In the genomic region with DNA sequence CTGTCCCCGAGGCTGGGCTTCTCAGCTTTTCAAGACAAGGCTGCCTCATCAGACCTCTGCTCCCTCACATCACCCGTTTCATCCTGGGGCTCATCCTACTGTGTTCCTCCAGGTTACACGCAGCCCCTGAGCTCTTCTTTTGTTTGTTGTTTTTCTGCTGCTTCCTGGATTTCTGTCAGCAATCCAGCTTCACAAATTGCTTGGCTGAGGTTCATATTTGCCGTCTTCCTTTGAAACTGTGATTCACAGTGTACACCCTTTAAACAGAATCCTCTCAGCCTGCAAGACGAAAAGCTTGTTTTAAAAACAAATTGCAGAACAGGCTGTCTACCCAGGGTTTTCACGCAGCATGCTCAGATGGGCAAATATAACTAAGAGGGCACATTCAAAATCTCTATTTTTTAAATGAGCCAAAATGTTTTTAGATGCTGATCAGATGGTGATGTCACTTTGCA, we compare ENCODE assay signal across 9 cellular contexts. TPM values are rescaled to one million over a fixed set of nuclear protein-coding genes. Genes with fewer than 3 reads are reported as not detected.
DNase-seq lines count a peak whose midpoint lies in the region; ATAC-seq and TF ChIP-seq lines count a peak whose summit lies in the region.
"Had no signal": no experiment of that assay in that cellular context is flagged by ENCODE, and none has a peak within 500 bp of the region (broad histone marks: within the 10 kb centered on the region; RNA-seq: fewer than 3 reads in every experiment).

No MANE protein-coding gene starts in this region.

- peak; percentile 32 for DNase-seq in DMS53 treated with DMSO at 0.1 percent for 48 hours (lab: John Stamatoyannopoulos, UW; ENCODE audit: unreplicated experiment)
- DNase-seq in NCI-H446 treated with DMSO at 0.1 percent for 48 hours (lab: John Stamatoyannopoulos, UW), result peak; percentile 22
- peak; percentile 60 for DNase-seq in epithelial cell of esophagus (ENCODE audit: low read depth)
- peak; percentile 15 for DNase-seq in occipital lobe (lab: John Stamatoyannopoulos, UW)
- DNase-seq in NCI-H1930 (lab: John Stamatoyannopoulos, UW), result no peak
- DNase-seq in activated gamma-delta T cell treated with Interleukin-2 at 50 U/mL for 16 hours, result no peak
- DNase-seq: activated CD4-positive, alpha-beta T cell treated with anti-CD3 and anti-CD28 coated beads, Interleukin-2, amount 50 U/mL, for 4 hours had no signal

- H3K4me3 ChIP-seq in epithelial cell of esophagus (ENCODE audit: low read length), result peak overlapping the region; percentile 3

- ATAC-seq in HG02852 (IDR thresholded peaks at IDR 0.05; ENCODE audit: unreplicated experiment) (no peak), HG03565 (IDR thresholded peaks at IDR 0.05; ENCODE audit: unreplicated experiment) (no peak)

- no peak for TF ChIP-seq CTCF in epithelial cell of esophagus (IDR thresholded peaks at IDR 0.05; ENCODE audit: insufficient read depth, low read depth, low read length, missing control alignments)

RNA-seq across cellular contexts. Expression of gene PARD3, which starts 39.1 kb away (rescaled TPM):
- 20.6 TPM for total RNA-seq in occipital lobe

Comparison
In these comparisons a context has a peak if more than half of its experiments do, and no peak if none do; other contexts are left out.
1. DNase-seq: peak in DMS53 treated with DMSO at 0.1 percent for 48 hours (single experiment), NCI-H446 treated with DMSO at 0.1 percent for 48 hours (single experiment), epithelial cell of esophagus (single experiment) and occipital lobe (single experiment); none in NCI-H1930 (0 of 2) and activated gamma-delta T cell treated with Interleukin-2 at 50 U/mL for 16 hours (single experiment).